In the genomic region with DNA sequence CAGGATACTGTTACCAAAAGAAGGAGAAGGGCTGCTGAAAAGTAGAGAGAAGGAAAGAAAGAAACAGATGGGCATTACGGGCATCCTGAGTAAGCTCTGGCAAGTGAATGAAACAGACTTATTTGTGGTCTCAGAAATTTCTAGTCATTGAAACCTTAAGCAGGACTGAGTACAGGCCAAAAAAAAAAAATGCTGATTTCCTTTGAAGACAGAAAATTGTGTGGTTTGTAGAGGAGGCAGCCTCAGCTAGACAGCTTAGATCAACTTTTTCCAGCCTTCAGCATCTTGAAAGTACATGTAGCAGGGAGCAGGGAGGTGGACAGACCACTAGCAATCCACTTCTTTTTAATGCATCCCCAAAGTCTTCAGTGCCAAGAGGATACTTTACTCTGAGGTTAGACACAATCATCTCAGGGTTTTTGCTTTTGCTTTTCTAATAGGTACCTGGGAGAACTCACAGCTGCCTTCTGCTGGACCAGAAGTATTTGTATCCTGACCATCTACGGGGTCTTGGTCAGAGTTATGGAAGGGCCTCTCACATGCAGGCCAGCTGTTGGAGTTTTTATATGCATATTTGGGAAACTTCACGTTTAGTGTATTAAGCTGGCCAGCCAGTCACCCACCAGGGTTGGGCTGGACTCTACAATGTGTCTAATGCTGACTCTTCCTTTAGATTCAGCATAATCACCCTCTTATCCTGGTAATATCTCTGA, we compare ENCODE assay signal across 13 cellular contexts. TPM values are rescaled to one million over a fixed set of nuclear protein-coding genes. Genes with fewer than 3 reads are reported as not detected.
A peak's percentile ranks its signal among the peaks of the same experiment; 100 is the strongest.
DNase-seq lines count a peak whose midpoint lies in the region; ATAC-seq and TF ChIP-seq lines count a peak whose summit lies in the region.
"Had no signal": no experiment of that assay in that cellular context is flagged by ENCODE, and none has a peak within 500 bp of the region (broad histone marks: within the 10 kb centered on the region; RNA-seq: fewer than 3 reads in every experiment).

No MANE protein-coding gene starts in this region.

- H3K14ac ChIP-seq in IMR-90 (replicated peaks; ENCODE audit: low read depth, low read length) = no peak overlapping the region

- H3K27me3 ChIP-seq in IMR-90 (ENCODE audit: control insufficient read depth, insufficient read depth, low read length) (no peaks in the 10 kb centered on the region; the same call in 1 of the 2 replicates), left ventricle myocardium inferior (ENCODE audit: low read depth) (no peaks in the 10 kb centered on the region)

- peak overlapping the region; percentile 47; the same call in 1 of the 2 replicates for H4K5ac ChIP-seq in IMR-90 (ENCODE audit: low read depth, low read length)

- H3K18ac ChIP-seq in IMR-90 (ENCODE audit: low read depth, low read length) = peak overlapping the region; percentile 78; the same call in 1 of the 2 replicates

- no peaks in the 10 kb centered on the region for H3K9me3 Mint-ChIP-seq in activated T-helper 2 cell treated with anti-CD3 and anti-CD28 coated beads, Interferon-gamma antibody, Interleukin-2, Interleukin-4, amounts not matched to agents 10 μg/mL and 5 μg/mL and 100 μg/mL, durations not matched to agents 14 hours and 24 hours and 36 hours

- peak overlapping the region; percentile 75 for H3K27ac Mint-ChIP-seq in activated T-helper 2 cell treated with anti-CD3 and anti-CD28 coated beads, Interferon-gamma antibody, Interleukin-2, Interleukin-4, amounts not matched to agents 10 μg/mL and 5 μg/mL and 100 μg/mL, durations not matched to agents 14 hours and 24 hours and 36 hours

- no peak overlapping the region for H2BK5ac ChIP-seq in IMR-90 (ENCODE audit: low read depth, low read length, poor library complexity, severe bottlenecking)

- no peak overlapping the region for H4K91ac ChIP-seq in IMR-90 (ENCODE audit: insufficient read depth, low read depth, low read length)

- peak overlapping the region; percentile 3; the same call in 1 of the 2 replicates for H3K4me2 ChIP-seq in IMR-90 (ENCODE audit: low read depth, low read length)

- H2BK15ac ChIP-seq in IMR-90 (ENCODE audit: low read depth, low read length) = 0 out of 3 replicates have a peak overlapping the region, but pooled peaks have one; percentile 10

- no peaks in the 10 kb centered on the region for H3K36me3 ChIP-seq in IMR-90 (ENCODE audit: control insufficient read depth, insufficient read depth, low read length)
- no peaks in the 10 kb centered on the region for H3K36me3 ChIP-seq in left ventricle myocardium inferior

- H3K4me3 Mint-ChIP-seq in activated T-helper 2 cell treated with anti-CD3 and anti-CD28 coated beads, Interferon-gamma antibody, Interleukin-2, Interleukin-4, amounts not matched to agents 10 μg/mL and 5 μg/mL and 100 μg/mL, durations not matched to agents 14 hours and 24 hours and 36 hours (ENCODE audit: low read depth) = no peak overlapping the region

- ATAC-seq in IMR-90 (ENCODE audit: low read depth) (peak; percentile 96), GM21737 (IDR thresholded peaks at IDR 0.05; ENCODE audit: unreplicated experiment) (no peak)
- ATAC-seq: left colon had no signal

- no peaks in the 10 kb centered on the region for H4K20me1 ChIP-seq in IMR-90 (ENCODE audit: insufficient read depth, low read length)

- no CpG with 5 or more reads among the region's 3 CpGs for WGBS in IMR-90 (ENCODE audit: extremely low coverage in 2 of 2, insufficient read length in 1 of 2), 2 experiments

- no peak overlapping the region; the same call in 1 of the 2 replicates for H2BK120ac ChIP-seq in IMR-90 (ENCODE audit: low read depth, low read length)

- no peak overlapping the region for H2AFZ ChIP-seq in IMR-90 (replicated peaks; ENCODE audit: low read length, poor library complexity)

- CTCF ChIA-PET in IMR-90 (lab: Yijun Ruan, JAX) = interaction anchor here (0.5 kb wide), 1 partner anchor 46 kb away, joined by 4 read pairs; no protein-coding TSS in a partner anchor

- H3K56ac ChIP-seq in IMR-90 (ENCODE audit: extremely low read depth, insufficient read depth, low read length) = no peak overlapping the region

- H3K4me1 Mint-ChIP-seq in activated T-helper 2 cell treated with anti-CD3 and anti-CD28 coated beads, Interferon-gamma antibody, Interleukin-2, Interleukin-4, amounts not matched to agents 10 μg/mL and 5 μg/mL and 100 μg/mL, durations not matched to agents 14 hours and 24 hours and 36 hours (ENCODE audit: low read depth) = peaks cover 17% of the 10 kb centered on the region

- H2AK5ac ChIP-seq in IMR-90 (ENCODE audit: low read depth, low read length) = no peak overlapping the region

- H3K4me3 ChIP-seq in IMR-90 (ENCODE audit: insufficient read depth, low read depth, low read length) = no peak overlapping the region
- no peak overlapping the region for H3K4me3 ChIP-seq in left ventricle myocardium inferior
- no peak overlapping the region for H3K4me3 ChIP-seq in skin epidermis

- peak overlapping the region; percentile 22; the same call in 1 of the 2 replicates for H3K4ac ChIP-seq in IMR-90 (ENCODE audit: low read depth, low read length)

- dilution Hi-C loops in IMR-90 (cut with HindIII; ENCODE audit: low sequenced_read_pairs, unreplicated experiment) = no loop called here

- in situ Hi-C loops in IMR-90 (cut with MboI; ENCODE audit: low sequenced_read_pairs) = no loop called here

- H3K27ac ChIP-seq in IMR-90 (ENCODE audit: insufficient read depth, low read length) (peak overlapping the region; percentile 80; the same call in 1 of the 2 replicates), left ventricle myocardium inferior (replicated peaks) (peak overlapping the region; percentile 90), skin epidermis (peak overlapping the region in 19 of 21 experiments; percentile 1 to 80 (median 43))

- TF ChIP-seq CTCF in IMR-90 (conservative IDR thresholded peaks at IDR 0.05; ENCODE audit: low read depth, low read length) (no peak), left ventricle myocardium inferior (IDR thresholded peaks at IDR 0.05; ENCODE audit: borderline replicate concordance) (no peak)

- intact Hi-C loops in IMR-90 (cut with micrococcal nuclease) (no loop called here), left ventricle myocardium inferior (cut with micrococcal nuclease) (no loop called here)
- intact Hi-C loops in activated T-helper 2 cell treated with anti-CD3 and anti-CD28 coated beads, Interferon-gamma antibody, Interleukin-2, Interleukin-4, amounts not matched to agents 10 μg/mL and 5 μg/mL and 100 μg/mL, durations not matched to agents 14 hours and 24 hours and 36 hours (cut with micrococcal nuclease) = no loop called here

- POLR2A ChIA-PET in IMR-90 (lab: Charles Lee; ENCODE audit: unreplicated experiment) = interaction anchor here (0.8 to 1.0 kb wide), 2 partner anchors 9 to 10 kb away, joined by 3 to 4 read pairs; a partner anchor contains a TSS

- H4K8ac ChIP-seq in IMR-90 (ENCODE audit: low read depth in 2 of 2, low read length in 2 of 2) = no peak overlapping the region

- no peaks in the 10 kb centered on the region for H3K79me1 ChIP-seq in IMR-90 (ENCODE audit: low read depth in 1 of 2, low read length in 2 of 2)

- TF ChIP-seq RAD21 in IMR-90 (IDR thresholded peaks at IDR 0.05; ENCODE audit: low read length) = no peak

- no peaks in the 10 kb centered on the region for H3K9me3 ChIP-seq in IMR-90 (ENCODE audit: control insufficient read depth, insufficient read depth, low read length)
- H3K9me3 ChIP-seq in left ventricle myocardium inferior (replicated peaks) = peaks cover 6% of the 10 kb centered on the region

- H2AK9ac ChIP-seq in IMR-90 (replicated peaks; ENCODE audit: low read depth, low read length, poor library complexity) = no peak overlapping the region

- H3K36me3 Mint-ChIP-seq in activated T-helper 2 cell treated with anti-CD3 and anti-CD28 coated beads, Interferon-gamma antibody, Interleukin-2, Interleukin-4, amounts not matched to agents 10 μg/mL and 5 μg/mL and 100 μg/mL, durations not matched to agents 14 hours and 24 hours and 36 hours (ENCODE audit: low read depth) = no peaks in the 10 kb centered on the region

- peaks cover 7% of the 10 kb centered on the region; the same call in 1 of the 2 replicates for H3K9me1 ChIP-seq in IMR-90 (ENCODE audit: insufficient read depth, low read length)

- no peak overlapping the region for H3K9ac ChIP-seq in IMR-90 (ENCODE audit: low read depth, low read length)

- H3K4me1 ChIP-seq in IMR-90 (ENCODE audit: control insufficient read depth, insufficient read depth, low read length) (peaks cover 7% of the 10 kb centered on the region), left ventricle myocardium inferior (peaks cover 31% of the 10 kb centered on the region)

- DNase-seq in IMR-90 = peak; percentile 66
- no peak for DNase-seq in activated T-helper 2 cell treated with anti-CD3 and anti-CD28 coated beads, Interferon-gamma antibody, Interleukin-2, Interleukin-4, amounts not matched to agents 10 μg/mL and 5 μg/mL and 100 μg/mL, durations not matched to agents 14 hours and 24 hours and 36 hours (ENCODE audit: low spot score)
- no peak for DNase-seq in left ventricle myocardium inferior
- DNase-seq in T-helper 1 cell = no peak
- DNase-seq in Kasumi-1 (lab: John Stamatoyannopoulos, UW) = no peak
- DNase-seq in middle frontal gyrus (ENCODE audit: extremely low spot score, low spot score) = no peak
- DNase-seq: activated CD4-positive, alpha-beta T cell treated with anti-CD3 and anti-CD28 coated beads, Interleukin-2, amount 50 U/mL, for 4 hours; amygdala; DMS79; left colon; NCI-H1436 had no signal

- no TSS peak for BruUV-seq in IMR-90 (replicated peaks; lab: Mats Ljungman, UMichigan)

- TF ChIP-seq POLR2A in IMR-90 (IDR thresholded peaks at IDR 0.05; ENCODE audit: low read depth, low read length) = no peak

- H3K27me3 Mint-ChIP-seq in activated T-helper 2 cell treated with anti-CD3 and anti-CD28 coated beads, Interferon-gamma antibody, Interleukin-2, Interleukin-4, amounts not matched to agents 10 μg/mL and 5 μg/mL and 100 μg/mL, durations not matched to agents 14 hours and 24 hours and 36 hours (ENCODE audit: low read depth) = no peaks in the 10 kb centered on the region

- no peak overlapping the region for H2BK20ac ChIP-seq in IMR-90 (ENCODE audit: low read depth, low read length)

- no peak overlapping the region for H3K23ac ChIP-seq in IMR-90 (ENCODE audit: low read depth, low read length)

RNA-seq across cellular contexts. Expression of a gene that starts 10.6 kb away (rescaled TPM):
- 180 and 216 TPM in 2 replicates for total RNA-seq in IMR-90 (2012; rRNA removed)
- 271 and 304 TPM in 2 replicates for polyA plus RNA-seq in IMR-90 (2012; rRNA removed)
- 189 and 234 TPM in 2 replicates for polyA plus RNA-seq in IMR-90 (2012; cell fraction: cytosol; rRNA removed)
- 74.4 and 139 TPM in 2 replicates for polyA plus RNA-seq in IMR-90 (2012; cell fraction: nucleus; rRNA removed; ENCODE audit: low replicate concordance)
- total RNA-seq in activated T-helper 2 cell treated with anti-CD3 and anti-CD28 coated beads, Interferon-gamma antibody, Interleukin-2, Interleukin-4, amounts not matched to agents 10 μg/mL and 5 μg/mL and 100 μg/mL, durations not matched to agents 14 hours and 24 hours and 36 hours = 329 and 336 TPM in 2 replicates
- 217 TPM for total RNA-seq in left ventricle myocardium inferior
